18 cellular contexts compared by ENCODE assay signal in the genomic region with DNA sequence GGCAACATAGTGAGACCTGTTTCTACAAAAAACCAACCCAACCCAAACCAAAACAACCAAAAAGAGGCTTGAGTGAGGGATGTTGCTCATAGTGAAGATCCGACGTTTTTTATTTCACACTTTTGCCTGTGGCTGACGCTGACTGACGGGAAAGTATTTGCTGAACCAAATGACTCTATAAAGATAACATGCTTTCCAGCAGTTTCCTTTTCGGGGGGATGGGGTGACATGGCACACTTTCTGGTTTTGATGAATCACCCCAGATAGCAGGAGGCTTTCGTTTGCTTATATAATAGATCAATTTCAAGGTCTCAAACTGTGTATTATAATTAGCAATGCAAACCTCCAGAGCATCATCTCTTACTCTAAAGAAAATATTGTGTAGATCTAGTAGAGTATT.
"Had no signal": no experiment of that assay in that cellular context is flagged by ENCODE, and none has a peak within 500 bp of the region (broad histone marks: within the 10 kb centered on the region; RNA-seq: fewer than 3 reads in every experiment).

No MANE protein-coding gene starts in this region.

- ATAC-seq: gastroesophageal sphincter; left lobe of liver; naive thymus-derived CD4-positive, alpha-beta T cell; pancreas; sciatic nerve; WTC11 had no signal

- H3K9me3 ChIP-seq: gastroesophageal sphincter, pancreas, spleen, suprapubic skin had no signal

- FAIRE-seq: astrocyte, keratinocyte, pancreas had no signal

- H3K27me3 ChIP-seq: cardiac muscle cell, pancreas, spleen, suprapubic skin had no signal

- H3K27ac Mint-ChIP-seq: activated naive CD4-positive, alpha-beta T cell treated with anti-CD3 and anti-CD28 coated beads, Interleukin-2, amount 10 ng/mL, durations not matched to agents 7 days and 5 days; naive thymus-derived CD4-positive, alpha-beta T cell; stimulated activated naive CD8-positive, alpha-beta T cell treated with anti-CD3 and anti-CD28 coated beads, Interleukin-15, Interleukin-2, amounts not matched to agents 100 ng/mL and 50 ng/mL, for 24 hours; WTC11 had no signal

- H3K4me3 Mint-ChIP-seq: activated naive CD4-positive, alpha-beta T cell treated with anti-CD3 and anti-CD28 coated beads, Interleukin-2, amount 10 ng/mL, durations not matched to agents 7 days and 5 days; naive thymus-derived CD4-positive, alpha-beta T cell; stimulated activated naive CD8-positive, alpha-beta T cell treated with anti-CD3 and anti-CD28 coated beads, Interleukin-15, Interleukin-2, amounts not matched to agents 100 ng/mL and 50 ng/mL, for 24 hours; WTC11 had no signal

- H3K36me3 Mint-ChIP-seq: activated naive CD4-positive, alpha-beta T cell treated with anti-CD3 and anti-CD28 coated beads, Interleukin-2, amount 10 ng/mL, durations not matched to agents 7 days and 5 days; WTC11 had no signal

- H3K9me3 Mint-ChIP-seq: activated naive CD4-positive, alpha-beta T cell treated with anti-CD3 and anti-CD28 coated beads, Interleukin-2, amount 10 ng/mL, durations not matched to agents 7 days and 5 days; stimulated activated naive CD8-positive, alpha-beta T cell treated with anti-CD3 and anti-CD28 coated beads, Interleukin-15, Interleukin-2, amounts not matched to agents 100 ng/mL and 50 ng/mL, for 24 hours; WTC11 had no signal

- H3K4me1 ChIP-seq: gastroesophageal sphincter, pancreas, suprapubic skin had no signal

- H3K27me3 Mint-ChIP-seq: stimulated activated naive CD8-positive, alpha-beta T cell treated with anti-CD3 and anti-CD28 coated beads, Interleukin-15, Interleukin-2, amounts not matched to agents 100 ng/mL and 50 ng/mL, for 24 hours had no signal

- H3K27ac ChIP-seq: cardiac muscle cell, gastroesophageal sphincter, pancreas, spleen, suprapubic skin had no signal

- H3K4me3 ChIP-seq: cardiac muscle cell, gastroesophageal sphincter, pancreas, spleen, suprapubic skin had no signal

- DNase-seq: activated CD4-positive, alpha-beta T cell treated with anti-CD3 and anti-CD28 coated beads, Interleukin-2, amount 50 U/mL, for 1 hour; activated CD8-positive, alpha-beta memory T cell treated with anti-CD3 and anti-CD28 coated beads, Interleukin-2, amount 50 U/mL, for 48 hours; activated naive CD4-positive, alpha-beta T cell treated with anti-CD3 and anti-CD28 coated beads, Interleukin-2, amount 10 ng/mL, durations not matched to agents 7 days and 5 days; erythroblast; mammary epithelial cell; naive thymus-derived CD4-positive, alpha-beta T cell; pancreas; spleen; trophoblast cell had no signal

- H3K36me3 ChIP-seq: cardiac muscle cell, gastroesophageal sphincter, pancreas, spleen, suprapubic skin had no signal
